In the genomic region with DNA sequence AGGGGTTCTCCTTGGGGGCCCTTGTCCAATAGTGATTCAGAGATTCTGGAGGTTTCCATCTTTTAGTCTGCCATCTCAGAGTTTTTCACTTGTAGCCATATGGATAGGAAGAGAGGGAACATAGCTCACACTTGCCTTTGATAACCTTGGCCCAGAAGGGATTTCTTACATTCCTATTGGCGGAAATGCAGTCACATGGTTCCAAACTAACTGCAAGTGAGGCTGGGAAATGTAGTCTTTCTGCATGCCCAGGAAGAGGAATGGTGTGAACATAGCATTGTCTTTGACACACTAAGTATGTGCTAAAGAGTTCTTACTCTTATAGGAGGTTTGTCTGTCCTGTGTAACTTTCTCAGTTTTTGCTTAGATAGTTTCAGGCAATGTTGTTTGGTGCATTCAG, we compare ENCODE assay signal across 2 cellular contexts.
TF ChIP-seq lines count a peak whose summit lies in the region.

No MANE protein-coding gene starts in this region.

TF ChIP-seq in GM12878, 131 proteins besides CTCF, POLR2A, EP300 and RAD21:
- peak; percentile 49 for TF ChIP-seq SIX5 (IDR thresholded peaks at IDR 0.05; ENCODE audit: low read depth, low read length, severe bottlenecking)

TF ChIP-seq in H1, 55 proteins besides CTCF, POLR2A, EP300 and RAD21:
- TF ChIP-seq SIX5 (IDR thresholded peaks at IDR 0.05; ENCODE audit: low read depth, low read length), result peak; percentile 30; the same call in 1 of the 2 replicates
TF ChIP-seq in H1: peak in this region for 1; not testable (repeated sequence) for 54.
